ENCODE assay signal across 1 cellular context in genomic region chr12:109999649-109999971, GRCh38.
TF ChIP-seq lines count a peak whose summit lies in the region.

No MANE protein-coding gene starts in this region.

TF ChIP-seq in IMR-90, 13 proteins besides CTCF, POLR2A, EP300 and RAD21 (continued from another document):
- TF ChIP-seq USF2 (IDR thresholded peaks at IDR 0.05; ENCODE audit: low read depth, low read length), result no peak
